ENCODE assay signal across 9 cellular contexts in genomic region chr9:90641868-90642558, GRCh38. TPM values are rescaled to one million over a fixed set of nuclear protein-coding genes. Genes with fewer than 3 reads are reported as not detected.
DNase-seq lines count a peak whose midpoint lies in the region; ATAC-seq and TF ChIP-seq lines count a peak whose summit lies in the region.
"Had no signal": no experiment of that assay in that cellular context is flagged by ENCODE, and none has a peak within 500 bp of the region (broad histone marks: within the 10 kb centered on the region; RNA-seq: fewer than 3 reads in every experiment).

No MANE protein-coding gene starts in this region.

- H3K36me3 Mint-ChIP-seq in activated CD8-positive, alpha-beta T cell treated with anti-CD3 and anti-CD28 coated beads for 36 hours (ENCODE audit: low read depth), result no peaks in the 10 kb centered on the region
- H3K36me3 Mint-ChIP-seq in activated CD8-positive, alpha-beta T cell treated with anti-CD3 and anti-CD28 coated beads, Interleukin-2, amount 10 ng/mL, durations not matched to agents 7 days and 5 days (ENCODE audit: low read depth), result no peaks in the 10 kb centered on the region
- no peaks in the 10 kb centered on the region for H3K36me3 Mint-ChIP-seq in stimulated activated naive B cell treated with anti-CD40 and anti-IgM and Interleukin-4, amounts not matched to agents 10 μg/mL and 1 μg/mL and 100 μg/mL, for 72 hours

- 18 to 19% methylated on average over 11 of the region's 11 CpGs for WGBS in lower leg skin, 2 donors

- POLR2A ChIA-PET in activated CD8-positive, alpha-beta T cell treated with anti-CD3 and anti-CD28 coated beads for 36 hours (lab: Charles Lee), result no interaction called here
- POLR2A ChIA-PET in activated CD8-positive, alpha-beta T cell treated with anti-CD3 and anti-CD28 coated beads, Interleukin-2, amount 10 ng/mL, durations not matched to agents 7 days and 5 days (lab: Charles Lee), result no interaction called here

- ATAC-seq in activated CD8-positive, alpha-beta T cell treated with anti-CD3 and anti-CD28 coated beads for 36 hours, result no peak
- no peak for ATAC-seq in activated CD8-positive, alpha-beta T cell treated with anti-CD3 and anti-CD28 coated beads, Interleukin-2, amount 10 ng/mL, durations not matched to agents 7 days and 5 days
- no peak for ATAC-seq in stimulated activated naive B cell treated with anti-CD40 and anti-IgM and Interleukin-4, amounts not matched to agents 10 μg/mL and 1 μg/mL and 100 μg/mL, for 72 hours (replicated peaks)
- ATAC-seq in sciatic nerve, result no peak
- no peak for ATAC-seq in GM21423 (IDR thresholded peaks at IDR 0.05; ENCODE audit: unreplicated experiment)

- TF ChIP-seq POLR2A in lower leg skin (IDR thresholded peaks at IDR 0.05), result no peak

- no peak for DNase-seq in activated CD8-positive, alpha-beta T cell treated with anti-CD3 and anti-CD28 coated beads for 36 hours
- DNase-seq in activated CD8-positive, alpha-beta T cell treated with anti-CD3 and anti-CD28 coated beads, Interleukin-2, amount 10 ng/mL, durations not matched to agents 7 days and 5 days, result no peak
- DNase-seq in astrocyte of the cerebellum (ENCODE audit: low read depth), result no peak
- peak; percentile 62 for DNase-seq in medulla oblongata (ENCODE audit: extremely low spot score)
- DNase-seq in stimulated activated naive B cell treated with anti-CD40 and anti-IgM and Interleukin-4, amounts not matched to agents 10 μg/mL and 1 μg/mL and 100 μg/mL, for 72 hours, result no peak
- no peak for DNase-seq in sciatic nerve (ENCODE audit: low spot score)
- no peak for DNase-seq in lower leg skin (ENCODE audit: low spot score in 2 of 2)
- DNase-seq: CD4-positive, alpha-beta T cell had no signal

- peaks cover 43% of the 10 kb centered on the region for H3K27me3 Mint-ChIP-seq in activated CD8-positive, alpha-beta T cell treated with anti-CD3 and anti-CD28 coated beads for 36 hours
- peaks cover 49% of the 10 kb centered on the region for H3K27me3 Mint-ChIP-seq in activated CD8-positive, alpha-beta T cell treated with anti-CD3 and anti-CD28 coated beads, Interleukin-2, amount 10 ng/mL, durations not matched to agents 7 days and 5 days (ENCODE audit: low read depth)
- peaks cover 54 to 79% of the 10 kb centered on the region in 2 donors for H3K27me3 Mint-ChIP-seq in stimulated activated naive B cell treated with anti-CD40 and anti-IgM and Interleukin-4, amounts not matched to agents 10 μg/mL and 1 μg/mL and 100 μg/mL, for 72 hours

- in situ Hi-C loops in astrocyte of the cerebellum (cut with HindIII; ENCODE audit: low sequenced_read_pairs), result no loop called here

- no peaks in the 10 kb centered on the region for H3K9me3 Mint-ChIP-seq in activated CD8-positive, alpha-beta T cell treated with anti-CD3 and anti-CD28 coated beads for 36 hours
- no peaks in the 10 kb centered on the region for H3K9me3 Mint-ChIP-seq in activated CD8-positive, alpha-beta T cell treated with anti-CD3 and anti-CD28 coated beads, Interleukin-2, amount 10 ng/mL, durations not matched to agents 7 days and 5 days (ENCODE audit: insufficient read depth)
- H3K9me3 Mint-ChIP-seq in stimulated activated naive B cell treated with anti-CD40 and anti-IgM and Interleukin-4, amounts not matched to agents 10 μg/mL and 1 μg/mL and 100 μg/mL, for 72 hours, result no peaks in the 10 kb centered on the region
- H3K9me3 Mint-ChIP-seq: CD4-positive, alpha-beta T cell had no signal

- no peak for TF ChIP-seq CTCF in activated CD8-positive, alpha-beta T cell treated with anti-CD3 and anti-CD28 coated beads for 36 hours (IDR thresholded peaks at IDR 0.05)
- no peak for TF ChIP-seq CTCF in astrocyte of the cerebellum (IDR thresholded peaks at IDR 0.05; ENCODE audit: low read depth, low read length, missing control alignments)
- no peak for TF ChIP-seq CTCF in lower leg skin (IDR thresholded peaks at IDR 0.05)

- CTCF ChIA-PET in activated CD8-positive, alpha-beta T cell treated with anti-CD3 and anti-CD28 coated beads for 36 hours (lab: Charles Lee), result interaction anchor here (1.3 kb wide), 1 partner anchor 405 kb away, joined by 3 read pairs; no protein-coding TSS in a partner anchor
- CTCF ChIA-PET in activated CD8-positive, alpha-beta T cell treated with anti-CD3 and anti-CD28 coated beads, Interleukin-2, amount 10 ng/mL, durations not matched to agents 7 days and 5 days (lab: Charles Lee), result no interaction called here

- H3K27ac Mint-ChIP-seq in activated CD8-positive, alpha-beta T cell treated with anti-CD3 and anti-CD28 coated beads for 36 hours, result no peak overlapping the region
- no peak overlapping the region for H3K27ac Mint-ChIP-seq in activated CD8-positive, alpha-beta T cell treated with anti-CD3 and anti-CD28 coated beads, Interleukin-2, amount 10 ng/mL, durations not matched to agents 7 days and 5 days
- no peak overlapping the region for H3K27ac Mint-ChIP-seq in stimulated activated naive B cell treated with anti-CD40 and anti-IgM and Interleukin-4, amounts not matched to agents 10 μg/mL and 1 μg/mL and 100 μg/mL, for 72 hours
- H3K27ac Mint-ChIP-seq: CD4-positive, alpha-beta T cell had no signal

- H3K4me3 ChIP-seq in astrocyte of the cerebellum (ENCODE audit: low read depth, low read length), result peak overlapping the region; percentile 36
- no peak overlapping the region for H3K4me3 ChIP-seq in lower leg skin (ENCODE audit: low read depth, poor library complexity, severe bottlenecking)

- H3K4me1 Mint-ChIP-seq in activated CD8-positive, alpha-beta T cell treated with anti-CD3 and anti-CD28 coated beads for 36 hours (ENCODE audit: low read depth), result no peaks in the 10 kb centered on the region
- H3K4me1 Mint-ChIP-seq in activated CD8-positive, alpha-beta T cell treated with anti-CD3 and anti-CD28 coated beads, Interleukin-2, amount 10 ng/mL, durations not matched to agents 7 days and 5 days (ENCODE audit: low read depth), result peaks cover 2% of the 10 kb centered on the region
- peaks cover 5 to 14% of the 10 kb centered on the region in 2 donors for H3K4me1 Mint-ChIP-seq in stimulated activated naive B cell treated with anti-CD40 and anti-IgM and Interleukin-4, amounts not matched to agents 10 μg/mL and 1 μg/mL and 100 μg/mL, for 72 hours

- intact Hi-C loops in activated CD8-positive, alpha-beta T cell treated with anti-CD3 and anti-CD28 coated beads for 36 hours (cut with micrococcal nuclease), result no loop called here
- intact Hi-C loops in sciatic nerve (cut with DNase I) (no loop called here), lower leg skin (cut with DNase I; ENCODE audit: low total_unique reads) (no loop called here)

- peak overlapping the region; percentile 35 for H3K4me3 Mint-ChIP-seq in activated CD8-positive, alpha-beta T cell treated with anti-CD3 and anti-CD28 coated beads for 36 hours
- no peak overlapping the region for H3K4me3 Mint-ChIP-seq in activated CD8-positive, alpha-beta T cell treated with anti-CD3 and anti-CD28 coated beads, Interleukin-2, amount 10 ng/mL, durations not matched to agents 7 days and 5 days
- H3K4me3 Mint-ChIP-seq in stimulated activated naive B cell treated with anti-CD40 and anti-IgM and Interleukin-4, amounts not matched to agents 10 μg/mL and 1 μg/mL and 100 μg/mL, for 72 hours, result peak overlapping the region; percentile 21 to 77

RNA-seq across cellular contexts. Expression of gene DIRAS2, which starts 0.6 kb away (rescaled TPM):
- not detected for total RNA-seq in activated CD8-positive, alpha-beta T cell treated with anti-CD3 and anti-CD28 coated beads for 36 hours
- not detected for total RNA-seq in activated CD8-positive, alpha-beta T cell treated with anti-CD3 and anti-CD28 coated beads, Interleukin-2, amount 10 ng/mL, durations not matched to agents 7 days and 5 days
- total RNA-seq in sciatic nerve, result 5.8 TPM
- 1 to 10 TPM in 2 of 4 donors, under 1 TPM in 2; 0.42 to 2.1 (median 0.74) TPM for total RNA-seq in lower leg skin
- total RNA-seq: CD4-positive, alpha-beta T cell had no signal
